10 cellular contexts compared by ENCODE assay signal in the genomic region with DNA sequence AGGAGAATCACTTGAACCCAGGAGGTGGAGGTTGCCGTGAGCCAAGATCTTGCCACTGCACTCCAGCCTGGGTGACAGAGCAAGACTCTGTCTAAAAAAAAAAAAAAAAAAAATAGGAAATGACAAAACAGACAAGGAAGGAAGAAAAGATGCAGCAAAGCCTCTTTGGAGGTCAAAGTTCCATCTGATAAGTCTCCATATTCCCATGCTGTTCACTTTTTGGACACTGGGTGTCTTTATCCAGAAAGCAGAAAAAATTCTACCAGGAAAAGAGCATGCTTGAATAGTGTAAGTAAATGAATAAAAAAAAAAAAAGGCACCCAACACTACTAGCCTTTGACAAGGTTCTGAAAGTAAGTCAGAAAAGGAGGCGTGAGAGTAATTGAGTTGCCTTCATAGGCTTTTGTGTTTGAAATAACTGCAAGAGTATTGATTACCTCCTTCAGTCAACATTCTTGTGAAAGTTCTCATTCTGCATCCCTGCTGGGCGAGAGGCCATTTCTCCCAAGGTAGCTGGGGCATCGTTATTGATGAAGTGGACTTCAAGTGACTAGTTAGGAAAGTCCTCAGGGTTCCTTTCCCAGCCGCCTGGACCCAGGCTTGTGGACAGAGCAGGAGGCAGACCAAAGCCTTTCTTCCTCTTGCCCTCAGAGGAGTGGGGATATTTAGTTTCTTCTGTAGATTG.
DNase-seq lines count a peak whose midpoint lies in the region; ATAC-seq, FAIRE-seq and TF ChIP-seq lines count a peak whose summit lies in the region.
"Had no signal": no experiment of that assay in that cellular context is flagged by ENCODE, and none has a peak within 500 bp of the region (broad histone marks: within the 10 kb centered on the region; RNA-seq: fewer than 3 reads in every experiment).

No MANE protein-coding gene starts in this region.

- H3K27me3 ChIP-seq in Peyer's patch (no peaks in the 10 kb centered on the region), foreskin keratinocyte (no peaks in the 10 kb centered on the region), small intestine (ENCODE audit: control insufficient read depth in 2 of 2, insufficient read depth in 2 of 2, low read length in 2 of 2) (no peaks in the 10 kb centered on the region), psoas muscle (ENCODE audit: insufficient read depth in 3 of 3, low read length in 2 of 3) (no peaks in the 10 kb centered on the region)
- H3K27me3 ChIP-seq: BLaER1 treated with 17β-estradiol and CSF1 and Interleukin-3, amounts not matched to agents 10 nM and 100 nM had no signal

- H3K4me3 ChIP-seq in Peyer's patch (no peak overlapping the region), small intestine (ENCODE audit: low read depth in 1 of 2, low read length in 2 of 2) (no peak overlapping the region), psoas muscle (no peak overlapping the region)
- H3K4me3 ChIP-seq: BLaER1 treated with 17β-estradiol and CSF1 and Interleukin-3, amounts not matched to agents 10 nM and 100 nM had no signal

- DNase-seq in NCI-H748 (lab: John Stamatoyannopoulos, UW; ENCODE audit: unreplicated experiment) (peak; percentile 1), NCI-H748 treated with DMSO at 0.1 percent for 48 hours (lab: John Stamatoyannopoulos, UW) (no peak), Peyer's patch (no peak), foreskin keratinocyte (no peak), small intestine (peak; percentile 86), NCI-H1092 treated with DMSO at 0.1 percent for 48 hours (lab: John Stamatoyannopoulos, UW) (no peak), psoas muscle (no peak)
- DNase-seq: activated CD8-positive, alpha-beta memory T cell treated with anti-CD3 and anti-CD28 coated beads for 24 hours had no signal

- H3K27ac ChIP-seq in Peyer's patch (peak overlapping the region in 1 of 4 donors; percentile 26), foreskin keratinocyte (no peak overlapping the region), small intestine (ENCODE audit: low read depth in 1 of 2, low read length in 1 of 2) (peak overlapping the region in 1 of 2 donors; percentile 18), psoas muscle (no peak overlapping the region)

- H3K36me3 ChIP-seq in Peyer's patch, result no peaks in the 10 kb centered on the region
- no peaks in the 10 kb centered on the region for H3K36me3 ChIP-seq in small intestine (ENCODE audit: control insufficient read depth in 2 of 2, insufficient read depth in 2 of 2, low read length in 2 of 2)
- H3K36me3 ChIP-seq in psoas muscle (ENCODE audit: insufficient read depth in 1 of 2, low read depth in 1 of 2), result no peaks in the 10 kb centered on the region
- H3K36me3 ChIP-seq: BLaER1 treated with 17β-estradiol and CSF1 and Interleukin-3, amounts not matched to agents 10 nM and 100 nM had no signal

- no peak for FAIRE-seq in small intestine (lab: Jason Lieb, UNC)

- no peak for TF ChIP-seq POLR2A in Peyer's patch (IDR thresholded peaks at IDR 0.05)

- ATAC-seq in foreskin keratinocyte (no peak), esophagus mucosa (no peak), psoas muscle (no peak)

- intact Hi-C loops in psoas muscle (cut with DNase I), result loop anchor here (1.0 to 5.0 kb wide), 3 partner anchors 158 to 181 kb away; a partner anchor contains a TSS

- 34 to 70% (median 54%) methylated on average over 5 of the region's 5 CpGs for WGBS in small intestine, 3 donors
- 90 to 95% (median 93%) methylated on average over 5 of the region's 5 CpGs for WGBS in psoas muscle, 3 donors

- no peaks in the 10 kb centered on the region for H3K4me1 ChIP-seq in Peyer's patch
- no peaks in the 10 kb centered on the region for H3K4me1 ChIP-seq in foreskin keratinocyte
- no peaks in the 10 kb centered on the region for H3K4me1 ChIP-seq in small intestine (ENCODE audit: control insufficient read depth in 2 of 2, insufficient read depth in 1 of 2, low read depth in 1 of 2, low read length in 1 of 2)
- no peaks in the 10 kb centered on the region for H3K4me1 ChIP-seq in psoas muscle

- H3K9me3 ChIP-seq in Peyer's patch (no peaks in the 10 kb centered on the region), small intestine (ENCODE audit: control insufficient read depth, low read depth) (no peaks in the 10 kb centered on the region), psoas muscle (no peaks in the 10 kb centered on the region)
- H3K9me3 ChIP-seq: BLaER1 treated with 17β-estradiol and CSF1 and Interleukin-3, amounts not matched to agents 10 nM and 100 nM had no signal

- TF ChIP-seq CTCF in Peyer's patch (IDR thresholded peaks at IDR 0.05) (peak in 4 of 6 experiments; percentile 6 to 64 (median 61)), foreskin keratinocyte (conservative IDR thresholded peaks at IDR 0.05) (peak; percentile 23), psoas muscle (IDR thresholded peaks at IDR 0.05) (no peak)

Comparison
In these comparisons a context has a peak if more than half of its experiments do, and no peak if none do; other contexts are left out.
1. DNase-seq: peak in NCI-H748 (single experiment) and small intestine (single experiment); none in NCI-H748 treated with DMSO at 0.1 percent for 48 hours (single experiment), Peyer's patch (0 of 3), foreskin keratinocyte (0 of 2), NCI-H1092 treated with DMSO at 0.1 percent for 48 hours (single experiment) and psoas muscle (0 of 2).